33 cellular contexts compared by ENCODE assay signal in the genomic region with DNA sequence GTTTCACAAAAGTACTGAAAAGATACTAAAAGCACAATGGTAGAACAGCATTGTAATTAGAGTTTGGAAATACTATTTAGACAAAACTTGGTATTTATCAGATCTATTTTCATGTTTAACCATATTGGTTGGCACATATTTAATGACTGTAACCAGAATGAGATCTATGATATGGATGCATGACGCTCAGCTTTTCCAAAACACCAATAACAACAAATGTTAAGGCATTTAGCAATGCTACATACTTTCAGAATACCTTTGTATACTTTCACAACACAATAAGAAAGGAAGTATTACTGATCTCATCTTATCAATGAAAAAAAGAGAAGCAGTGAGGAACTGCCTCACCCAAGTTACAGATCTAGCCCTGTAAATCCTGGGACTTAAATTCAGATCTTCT.
"Had no signal": no experiment of that assay in that cellular context is flagged by ENCODE, and none has a peak within 500 bp of the region (broad histone marks: within the 10 kb centered on the region; RNA-seq: fewer than 3 reads in every experiment).

No MANE protein-coding gene starts in this region.

- ATAC-seq: activated CD4-positive, alpha-beta T cell treated with anti-CD3 and anti-CD28 coated beads for 36 hours; activated naive CD4-positive, alpha-beta T cell treated with anti-CD3 and anti-CD28 coated beads, Interleukin-2, amount 50 U/mL, for 72 hours; activated T-cell treated with anti-CD3 and anti-CD28 coated beads, Interleukin-2, amount 50 U/mL, for 72 hours; esophagus mucosa; T-helper 17 cell had no signal

- H3K4me3 ChIP-seq: ascending aorta, breast epithelium, cardiac muscle cell, coronary artery, dorsolateral prefrontal cortex had no signal

- H3K9me3 ChIP-seq: ascending aorta, breast epithelium had no signal

- H3K27ac ChIP-seq: ascending aorta, breast epithelium, cardiac muscle cell, coronary artery, dorsolateral prefrontal cortex had no signal

- H3K4me3 Mint-ChIP-seq: activated CD4-positive, alpha-beta memory T cell treated with anti-CD3 and anti-CD28 coated beads, Interleukin-2, amount 10 ng/mL, durations not matched to agents 7 days and 5 days; activated CD4-positive, alpha-beta T cell treated with anti-CD3 and anti-CD28 coated beads for 36 hours; activated CD4-positive, alpha-beta T cell treated with anti-CD3 and anti-CD28 coated beads, Interleukin-2, amount 10 ng/mL, durations not matched to agents 7 days and 5 days; activated naive CD4-positive, alpha-beta T cell treated with anti-CD3 and anti-CD28 coated beads, Interleukin-2, amount 10 ng/mL, durations not matched to agents 7 days and 5 days; activated naive CD8-positive, alpha-beta T cell treated with anti-CD3 and anti-CD28 coated beads, Interleukin-2, amount 10 ng/mL, durations not matched to agents 7 days and 5 days; activated T-cell treated with anti-CD3 and anti-CD28 coated beads, Interleukin-2, amount 50 U/mL, for 24 hours; activated T-cell treated with anti-CD3 and anti-CD28 coated beads, Interleukin-2, amount 50 U/mL, for 72 hours; brain; central memory CD8-positive, alpha-beta T cell; dendritic cell treated with granulocyte-macrophage colony-stimulating factor and Interleukin-4, amounts not matched to agents 40 ng/mL and 50 ng/mL, for 4 days; endodermal cell; T-helper 17 cell; T-helper 2 cell treated with Interferon-gamma antibody and Interleukin-4, amounts not matched to agents 5 μg/mL and 100 μg/mL, for 36 hours had no signal

- DNase-seq: activated CD4-positive, alpha-beta memory T cell treated with anti-CD3 and anti-CD28 coated beads, Interleukin-2, amount 10 ng/mL, durations not matched to agents 7 days and 5 days; activated CD4-positive, alpha-beta T cell treated with anti-CD3 and anti-CD28 coated beads for 36 hours; activated CD4-positive, alpha-beta T cell treated with anti-CD3 and anti-CD28 coated beads, Interleukin-2, amount 10 ng/mL, durations not matched to agents 7 days and 5 days; activated CD4-positive, alpha-beta T cell treated with anti-CD3 and anti-CD28 coated beads, Interleukin-2, amount 50 U/mL, for 4 hours; activated CD4-positive, CD25-positive, alpha-beta regulatory T cell; activated CD4-positive, CD25-positive, alpha-beta regulatory T cell treated with anti-CD3 and anti-CD28 coated beads, Interleukin-2, amount 50 U/mL, for 72 hours; activated CD8-positive, alpha-beta memory T cell treated with anti-CD3 and anti-CD28 coated beads, Interleukin-2, amount 50 U/mL, for 48 hours; activated gamma-delta T cell; activated naive CD4-positive, alpha-beta T cell; activated naive CD4-positive, alpha-beta T cell treated with anti-CD3 and anti-CD28 coated beads, Interleukin-2, amount 10 ng/mL, durations not matched to agents 7 days and 5 days; activated naive CD8-positive, alpha-beta T cell treated with anti-CD3 and anti-CD28 coated beads, Interleukin-2, amount 10 ng/mL, durations not matched to agents 7 days and 5 days; activated T-cell treated with anti-CD3 and anti-CD28 coated beads for 4 hours; activated T-cell treated with anti-CD3 and anti-CD28 coated beads, Interleukin-2, amount 50 U/mL, for 24 hours; activated T-cell treated with anti-CD3 and anti-CD28 coated beads, Interleukin-2, amount 50 U/mL, for 72 hours; dorsolateral prefrontal cortex; effector memory CD4-positive, alpha-beta T cell; endodermal cell; foreskin fibroblast; head of caudate nucleus; T-helper 1 cell; T-helper 17 cell; T1000 had no signal

- H3K27me3 Mint-ChIP-seq: activated CD4-positive, alpha-beta memory T cell treated with anti-CD3 and anti-CD28 coated beads, Interleukin-2, amount 10 ng/mL, durations not matched to agents 7 days and 5 days; activated CD4-positive, alpha-beta T cell treated with anti-CD3 and anti-CD28 coated beads for 36 hours; activated CD4-positive, alpha-beta T cell treated with anti-CD3 and anti-CD28 coated beads, Interleukin-2, amount 10 ng/mL, durations not matched to agents 7 days and 5 days; activated naive CD4-positive, alpha-beta T cell treated with anti-CD3 and anti-CD28 coated beads, Interleukin-2, amount 10 ng/mL, durations not matched to agents 7 days and 5 days; activated naive CD8-positive, alpha-beta T cell treated with anti-CD3 and anti-CD28 coated beads, Interleukin-2, amount 10 ng/mL, durations not matched to agents 7 days and 5 days; activated T-cell treated with anti-CD3 and anti-CD28 coated beads, Interleukin-2, amount 50 U/mL, for 24 hours; brain; central memory CD8-positive, alpha-beta T cell; dendritic cell treated with granulocyte-macrophage colony-stimulating factor and Interleukin-4, amounts not matched to agents 40 ng/mL and 50 ng/mL, for 4 days; T-helper 17 cell had no signal

- H3K36me3 ChIP-seq: ascending aorta, breast epithelium, cardiac muscle cell had no signal

- H3K27me3 ChIP-seq: ascending aorta, breast epithelium, cardiac muscle cell, dorsolateral prefrontal cortex had no signal

- H3K9me3 Mint-ChIP-seq: activated CD4-positive, alpha-beta memory T cell treated with anti-CD3 and anti-CD28 coated beads, Interleukin-2, amount 10 ng/mL, durations not matched to agents 7 days and 5 days; activated CD4-positive, alpha-beta T cell treated with anti-CD3 and anti-CD28 coated beads, Interleukin-2, amount 10 ng/mL, durations not matched to agents 7 days and 5 days; activated naive CD4-positive, alpha-beta T cell treated with anti-CD3 and anti-CD28 coated beads, Interleukin-2, amount 10 ng/mL, durations not matched to agents 7 days and 5 days; activated naive CD4-positive, alpha-beta T cell treated with anti-CD3 and anti-CD28 coated beads, Interleukin-2, amount 50 U/mL, for 72 hours; activated naive CD8-positive, alpha-beta T cell treated with anti-CD3 and anti-CD28 coated beads, Interleukin-2, amount 10 ng/mL, durations not matched to agents 7 days and 5 days; activated T-cell treated with anti-CD3 and anti-CD28 coated beads, Interleukin-2, amount 50 U/mL, for 24 hours; activated T-cell treated with anti-CD3 and anti-CD28 coated beads, Interleukin-2, amount 50 U/mL, for 72 hours; dendritic cell treated with granulocyte-macrophage colony-stimulating factor and Interleukin-4, amounts not matched to agents 40 ng/mL and 50 ng/mL, for 4 days; endodermal cell; T-helper 2 cell treated with Interferon-gamma antibody and Interleukin-4, amounts not matched to agents 5 μg/mL and 100 μg/mL, for 36 hours had no signal

- H3K36me3 Mint-ChIP-seq: activated naive CD4-positive, alpha-beta T cell treated with anti-CD3 and anti-CD28 coated beads, Interleukin-2, amount 10 ng/mL, durations not matched to agents 7 days and 5 days; activated naive CD4-positive, alpha-beta T cell treated with anti-CD3 and anti-CD28 coated beads, Interleukin-2, amount 50 U/mL, for 72 hours; activated naive CD8-positive, alpha-beta T cell treated with anti-CD3 and anti-CD28 coated beads, Interleukin-2, amount 10 ng/mL, durations not matched to agents 7 days and 5 days had no signal

- FAIRE-seq: frontal cortex had no signal

- H3K4me1 Mint-ChIP-seq: activated CD4-positive, alpha-beta memory T cell treated with anti-CD3 and anti-CD28 coated beads, Interleukin-2, amount 10 ng/mL, durations not matched to agents 7 days and 5 days; activated CD4-positive, alpha-beta T cell treated with anti-CD3 and anti-CD28 coated beads for 36 hours; activated CD4-positive, alpha-beta T cell treated with anti-CD3 and anti-CD28 coated beads, Interleukin-2, amount 10 ng/mL, durations not matched to agents 7 days and 5 days; activated naive CD4-positive, alpha-beta T cell treated with anti-CD3 and anti-CD28 coated beads, Interleukin-2, amount 10 ng/mL, durations not matched to agents 7 days and 5 days; activated naive CD8-positive, alpha-beta T cell treated with anti-CD3 and anti-CD28 coated beads, Interleukin-2, amount 10 ng/mL, durations not matched to agents 7 days and 5 days; central memory CD8-positive, alpha-beta T cell; endodermal cell; T-helper 17 cell had no signal

- H3K4me1 ChIP-seq: ascending aorta, breast epithelium had no signal

- H3K27ac Mint-ChIP-seq: activated CD4-positive, alpha-beta memory T cell treated with anti-CD3 and anti-CD28 coated beads, Interleukin-2, amount 10 ng/mL, durations not matched to agents 7 days and 5 days; activated CD4-positive, alpha-beta T cell treated with anti-CD3 and anti-CD28 coated beads for 36 hours; activated CD4-positive, alpha-beta T cell treated with anti-CD3 and anti-CD28 coated beads, Interleukin-2, amount 10 ng/mL, durations not matched to agents 7 days and 5 days; activated naive CD4-positive, alpha-beta T cell treated with anti-CD3 and anti-CD28 coated beads, Interleukin-2, amount 10 ng/mL, durations not matched to agents 7 days and 5 days; activated naive CD4-positive, alpha-beta T cell treated with anti-CD3 and anti-CD28 coated beads, Interleukin-2, amount 50 U/mL, for 72 hours; activated naive CD8-positive, alpha-beta T cell treated with anti-CD3 and anti-CD28 coated beads, Interleukin-2, amount 10 ng/mL, durations not matched to agents 7 days and 5 days; activated T-cell treated with anti-CD3 and anti-CD28 coated beads, Interleukin-2, amount 50 U/mL, for 24 hours; activated T-cell treated with anti-CD3 and anti-CD28 coated beads, Interleukin-2, amount 50 U/mL, for 72 hours; brain; dendritic cell treated with granulocyte-macrophage colony-stimulating factor and Interleukin-4, amounts not matched to agents 40 ng/mL and 50 ng/mL, for 4 days; endodermal cell; T-helper 17 cell; T-helper 2 cell treated with Interferon-gamma antibody and Interleukin-4, amounts not matched to agents 5 μg/mL and 100 μg/mL, for 36 hours had no signal
